ENCODE assay signal across 19 cellular contexts in the genomic region with DNA sequence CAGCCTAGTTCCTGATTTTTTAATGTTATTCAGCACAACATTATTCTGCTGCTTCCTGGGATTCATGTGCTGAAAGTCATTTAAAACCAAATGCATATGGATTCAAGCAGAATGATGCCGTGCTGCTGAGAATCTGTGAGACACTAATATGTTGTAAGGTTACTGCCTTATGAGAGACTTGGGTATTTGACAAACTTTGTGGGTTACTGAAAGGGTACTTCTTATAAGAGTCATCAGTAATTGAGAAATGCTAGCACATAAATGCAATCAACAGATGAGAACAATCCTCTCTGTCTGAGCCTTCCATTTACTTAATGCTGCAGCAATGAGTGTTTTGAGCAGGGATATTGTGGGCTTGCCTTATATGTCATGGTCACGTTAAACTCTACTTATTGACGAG.
"Had no signal": no experiment of that assay in that cellular context is flagged by ENCODE, and none has a peak within 500 bp of the region (broad histone marks: within the 10 kb centered on the region; RNA-seq: fewer than 3 reads in every experiment).

No MANE protein-coding gene starts in this region.

- DNase-seq: KBM-7, NCI-H1092, NCI-H1105 treated with DMSO at 0.1 percent for 48 hours, NCI-H1436, NCI-H187, NCI-H2029, NCI-H2081 treated with DMSO at 0.1 percent for 48 hours, NCI-H2171, NCI-H226, NCI-H446, NCI-H510A, NCI-H524 treated with DMSO at 0.1 percent for 48 hours, NCI-H69, NCI-H774, PC-3, SHP77, SK-N-SH, SW 1271 had no signal

- H3K4me2 ChIP-seq: SK-N-SH had no signal

- H3K9me3 ChIP-seq: SK-N-SH had no signal

- H3K9ac ChIP-seq: SK-N-SH had no signal

- H3K27ac ChIP-seq: RWPE1 had no signal
